In the genomic region with DNA sequence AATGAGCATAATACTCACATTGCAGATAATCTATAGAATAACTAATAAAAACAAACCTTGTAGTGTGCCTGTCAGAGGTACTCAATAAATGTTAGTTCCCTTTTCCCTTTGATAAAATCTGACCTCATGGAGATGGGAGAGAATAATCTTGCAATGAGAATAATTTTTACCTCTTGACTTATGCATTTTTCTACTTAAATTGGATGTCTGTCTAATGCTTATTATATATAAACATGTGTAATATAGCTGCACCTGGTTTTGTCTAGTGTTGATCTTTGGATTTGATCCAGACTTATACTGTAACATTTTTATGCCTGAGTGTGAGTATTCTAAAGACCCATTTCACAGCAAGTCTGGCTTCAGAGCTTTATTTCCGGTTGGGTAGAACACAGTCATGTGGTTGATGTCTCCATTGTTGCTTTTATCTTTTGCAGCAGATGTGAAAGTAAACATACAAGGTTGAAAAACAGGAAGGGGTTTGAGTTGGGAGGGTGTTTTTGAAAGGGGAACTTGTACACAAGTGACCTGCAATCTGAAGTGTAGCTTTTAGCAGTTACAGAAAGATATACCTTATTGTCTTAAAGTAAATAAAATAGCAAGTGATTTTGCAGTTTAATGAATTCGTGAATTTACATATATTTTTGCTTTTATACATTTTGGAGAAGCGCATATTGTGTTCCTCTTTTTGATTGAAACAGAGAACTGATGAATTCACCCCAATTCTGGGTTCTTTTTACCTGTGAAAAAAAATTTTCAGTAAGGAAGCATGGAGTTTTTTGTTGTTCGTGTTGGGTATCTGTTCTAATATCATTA, we compare ENCODE assay signal across 8 cellular contexts. TPM values are rescaled to one million over a fixed set of nuclear protein-coding genes. Genes with fewer than 3 reads are reported as not detected.
DNase-seq lines count a peak whose midpoint lies in the region; ATAC-seq and TF ChIP-seq lines count a peak whose summit lies in the region.

No MANE protein-coding gene starts in this region.

- ATAC-seq in GM18508 (IDR thresholded peaks at IDR 0.05; ENCODE audit: insufficient read depth, unreplicated experiment), result peak; percentile 51
- peak; percentile 82 for ATAC-seq in HG02885 (IDR thresholded peaks at IDR 0.05; ENCODE audit: poor library complexity, unreplicated experiment)

- H3K4me1 Mint-ChIP-seq in CD14-positive monocyte, result peaks cover 39% of the 10 kb centered on the region
- H3K4me1 Mint-ChIP-seq in activated naive CD8-positive, alpha-beta T cell (ENCODE audit: low read depth), result peaks cover 67% of the 10 kb centered on the region

- H3K36me3 Mint-ChIP-seq in CD14-positive monocyte, result peaks cover 0 to 3% of the 10 kb centered on the region in 2 donors
- H3K36me3 Mint-ChIP-seq in activated naive CD8-positive, alpha-beta T cell, result no peaks in the 10 kb centered on the region

- intact Hi-C loops in CD14-positive monocyte (cut with micrococcal nuclease), result no loop called here

- H3K4me3 Mint-ChIP-seq in CD14-positive monocyte, result peak overlapping the region; percentile 20 to 56
- H3K4me3 Mint-ChIP-seq in activated naive CD8-positive, alpha-beta T cell, result peak overlapping the region; percentile 67

- H3K27ac Mint-ChIP-seq in CD14-positive monocyte, result peak overlapping the region; percentile 84 to 91 (median 88)
- peak overlapping the region; percentile 86 for H3K27ac Mint-ChIP-seq in activated naive CD8-positive, alpha-beta T cell

- no peak for TF ChIP-seq CTCF in CD14-positive monocyte (IDR thresholded peaks at IDR 0.05)

- peak; percentile 49 for DNase-seq in CD14-positive monocyte (ENCODE audit: low spot score)
- peak; percentile 65 for DNase-seq in NCI-H345 (lab: John Stamatoyannopoulos, UW)
- peak; percentile 11 for DNase-seq in mucosa of gallbladder (ENCODE audit: low spot score)
- no peak for DNase-seq in NCI-H1436 treated with DMSO at 0.1 percent for 48 hours (lab: John Stamatoyannopoulos, UW)
- DNase-seq in stimulated activated CD4-positive, alpha-beta T cell treated with anti-CD3 and anti-CD28 coated beads, Interleukin-15, amount 100 ng/mL, for 24 hours, result no peak

- no peaks in the 10 kb centered on the region for H3K27me3 Mint-ChIP-seq in CD14-positive monocyte (ENCODE audit: low read depth in 3 of 3)
- H3K27me3 Mint-ChIP-seq in activated naive CD8-positive, alpha-beta T cell, result no peaks in the 10 kb centered on the region

- no peaks in the 10 kb centered on the region for H3K9me3 Mint-ChIP-seq in CD14-positive monocyte
- no peaks in the 10 kb centered on the region for H3K9me3 Mint-ChIP-seq in activated naive CD8-positive, alpha-beta T cell (ENCODE audit: low read depth)

RNA-seq across cellular contexts. Expression of a gene that starts 12.5 kb away (rescaled TPM):
- 10 to 100 TPM; 11.3 to 18.9 TPM for polyA plus RNA-seq in CD14-positive monocyte
- 71.7 TPM for total RNA-seq in mucosa of gallbladder

Comparison
In these comparisons a context has a peak if more than half of its experiments do, and no peak if none do; other contexts are left out.
1. DNase-seq: peak in CD14-positive monocyte (single experiment), NCI-H345 (single experiment) and mucosa of gallbladder (single experiment); none in NCI-H1436 treated with DMSO at 0.1 percent for 48 hours (single experiment) and stimulated activated CD4-positive, alpha-beta T cell treated with anti-CD3 and anti-CD28 coated beads, Interleukin-15, amount 100 ng/mL, for 24 hours (single experiment).